2 cellular contexts compared by ENCODE assay signal in the genomic region with DNA sequence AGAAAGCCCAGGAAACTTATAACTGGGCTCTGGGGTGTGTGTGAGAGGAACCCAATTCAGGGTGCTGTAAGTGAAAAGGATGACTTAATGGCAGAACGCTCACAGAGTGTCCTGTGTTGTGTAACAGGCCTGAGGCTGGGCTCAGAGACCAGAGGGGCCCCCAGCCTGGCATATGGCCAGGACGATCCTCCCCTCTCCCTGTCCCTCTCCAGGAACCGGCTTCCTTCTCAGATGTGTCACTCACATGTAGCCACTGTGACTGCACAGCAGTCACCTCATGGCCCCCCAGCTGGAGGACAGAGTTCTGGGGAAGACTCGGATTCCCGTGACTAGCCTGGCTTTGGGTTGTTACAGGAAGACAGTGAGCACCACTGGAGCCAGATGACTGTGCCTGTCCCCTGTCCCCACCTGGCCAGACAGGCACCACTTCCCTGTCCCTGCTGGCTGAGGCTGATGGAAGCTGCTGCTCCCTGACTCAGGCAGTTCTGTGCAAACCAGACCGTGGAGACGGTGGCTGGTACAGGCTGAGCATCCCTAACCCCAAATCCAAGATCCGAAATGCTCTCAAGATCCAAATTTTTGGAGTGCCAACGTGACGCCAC.
TF ChIP-seq lines count a peak whose summit lies in the region.

No MANE protein-coding gene starts in this region.

TF ChIP-seq in HEK293, 187 proteins besides CTCF, POLR2A, EP300 and RAD21 (continued from another document and continues in another):
- TF ChIP-seq, protein P1, sequence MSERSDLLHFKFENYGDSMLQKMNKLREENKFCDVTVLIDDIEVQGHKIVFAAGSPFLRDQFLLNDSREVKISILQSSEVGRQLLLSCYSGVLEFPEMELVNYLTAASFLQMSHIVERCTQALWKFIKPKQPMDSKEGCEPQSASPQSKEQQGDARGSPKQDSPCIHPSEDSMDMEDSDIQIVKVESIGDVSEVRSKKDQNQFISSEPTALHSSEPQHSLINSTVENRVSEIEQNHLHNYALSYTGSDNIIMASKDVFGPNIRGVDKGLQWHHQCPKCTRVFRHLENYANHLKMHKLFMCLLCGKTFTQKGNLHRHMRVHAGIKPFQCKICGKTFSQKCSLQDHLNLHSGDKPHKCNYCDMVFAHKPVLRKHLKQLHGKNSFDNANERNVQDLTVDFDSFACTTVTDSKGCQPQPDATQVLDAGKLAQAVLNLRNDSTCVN (tag by site-specific recombination; optimal IDR thresholded peaks at IDR 0.05): no peak
- no peak for TF ChIP-seq ZBTB20 (tag by site-specific recombination; IDR thresholded peaks at IDR 0.05)
- no peak for TF ChIP-seq SCRT2 (tag by site-specific recombination; IDR thresholded peaks at IDR 0.05)
- no peak for TF ChIP-seq ZNF677 (tag by site-specific recombination; IDR thresholded peaks at IDR 0.05)
- TF ChIP-seq, protein P2, sequence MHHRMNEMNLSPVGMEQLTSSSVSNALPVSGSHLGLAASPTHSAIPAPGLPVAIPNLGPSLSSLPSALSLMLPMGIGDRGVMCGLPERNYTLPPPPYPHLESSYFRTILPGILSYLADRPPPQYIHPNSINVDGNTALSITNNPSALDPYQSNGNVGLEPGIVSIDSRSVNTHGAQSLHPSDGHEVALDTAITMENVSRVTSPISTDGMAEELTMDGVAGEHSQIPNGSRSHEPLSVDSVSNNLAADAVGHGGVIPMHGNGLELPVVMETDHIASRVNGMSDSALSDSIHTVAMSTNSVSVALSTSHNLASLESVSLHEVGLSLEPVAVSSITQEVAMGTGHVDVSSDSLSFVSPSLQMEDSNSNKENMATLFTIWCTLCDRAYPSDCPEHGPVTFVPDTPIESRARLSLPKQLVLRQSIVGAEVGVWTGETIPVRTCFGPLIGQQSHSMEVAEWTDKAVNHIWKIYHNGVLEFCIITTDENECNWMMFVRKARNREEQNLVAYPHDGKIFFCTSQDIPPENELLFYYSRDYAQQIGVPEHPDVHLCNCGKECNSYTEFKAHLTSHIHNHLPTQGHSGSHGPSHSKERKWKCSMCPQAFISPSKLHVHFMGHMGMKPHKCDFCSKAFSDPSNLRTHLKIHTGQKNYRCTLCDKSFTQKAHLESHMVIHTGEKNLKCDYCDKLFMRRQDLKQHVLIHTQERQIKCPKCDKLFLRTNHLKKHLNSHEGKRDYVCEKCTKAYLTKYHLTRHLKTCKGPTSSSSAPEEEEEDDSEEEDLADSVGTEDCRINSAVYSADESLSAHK (tag by site-specific recombination; IDR thresholded peaks at IDR 0.05): no peak
- no peak for TF ChIP-seq ZNF596 (tag by site-specific recombination; IDR thresholded peaks at IDR 0.05)
- TF ChIP-seq ZNF514 (tag by site-specific recombination; IDR thresholded peaks at IDR 0.05): no peak
- no peak for TF ChIP-seq ZNF423 (tag by site-specific recombination; IDR thresholded peaks at IDR 0.05)
- TF ChIP-seq ZNF114 (tag by site-specific recombination; IDR thresholded peaks at IDR 0.05): no peak
- TF ChIP-seq ZNF610 (tag by site-specific recombination; IDR thresholded peaks at IDR 0.05; ENCODE audit: borderline replicate concordance): no peak
- TF ChIP-seq ZNF140 (tag by site-specific recombination; IDR thresholded peaks at IDR 0.05): no peak
- TF ChIP-seq, protein P3, sequence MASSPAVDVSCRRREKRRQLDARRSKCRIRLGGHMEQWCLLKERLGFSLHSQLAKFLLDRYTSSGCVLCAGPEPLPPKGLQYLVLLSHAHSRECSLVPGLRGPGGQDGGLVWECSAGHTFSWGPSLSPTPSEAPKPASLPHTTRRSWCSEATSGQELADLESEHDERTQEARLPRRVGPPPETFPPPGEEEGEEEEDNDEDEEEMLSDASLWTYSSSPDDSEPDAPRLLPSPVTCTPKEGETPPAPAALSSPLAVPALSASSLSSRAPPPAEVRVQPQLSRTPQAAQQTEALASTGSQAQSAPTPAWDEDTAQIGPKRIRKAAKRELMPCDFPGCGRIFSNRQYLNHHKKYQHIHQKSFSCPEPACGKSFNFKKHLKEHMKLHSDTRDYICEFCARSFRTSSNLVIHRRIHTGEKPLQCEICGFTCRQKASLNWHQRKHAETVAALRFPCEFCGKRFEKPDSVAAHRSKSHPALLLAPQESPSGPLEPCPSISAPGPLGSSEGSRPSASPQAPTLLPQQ (tag by site-specific recombination; IDR thresholded peaks at IDR 0.05): peak; percentile 66; the same call in 1 of the 2 replicates
- TF ChIP-seq, protein P4, sequence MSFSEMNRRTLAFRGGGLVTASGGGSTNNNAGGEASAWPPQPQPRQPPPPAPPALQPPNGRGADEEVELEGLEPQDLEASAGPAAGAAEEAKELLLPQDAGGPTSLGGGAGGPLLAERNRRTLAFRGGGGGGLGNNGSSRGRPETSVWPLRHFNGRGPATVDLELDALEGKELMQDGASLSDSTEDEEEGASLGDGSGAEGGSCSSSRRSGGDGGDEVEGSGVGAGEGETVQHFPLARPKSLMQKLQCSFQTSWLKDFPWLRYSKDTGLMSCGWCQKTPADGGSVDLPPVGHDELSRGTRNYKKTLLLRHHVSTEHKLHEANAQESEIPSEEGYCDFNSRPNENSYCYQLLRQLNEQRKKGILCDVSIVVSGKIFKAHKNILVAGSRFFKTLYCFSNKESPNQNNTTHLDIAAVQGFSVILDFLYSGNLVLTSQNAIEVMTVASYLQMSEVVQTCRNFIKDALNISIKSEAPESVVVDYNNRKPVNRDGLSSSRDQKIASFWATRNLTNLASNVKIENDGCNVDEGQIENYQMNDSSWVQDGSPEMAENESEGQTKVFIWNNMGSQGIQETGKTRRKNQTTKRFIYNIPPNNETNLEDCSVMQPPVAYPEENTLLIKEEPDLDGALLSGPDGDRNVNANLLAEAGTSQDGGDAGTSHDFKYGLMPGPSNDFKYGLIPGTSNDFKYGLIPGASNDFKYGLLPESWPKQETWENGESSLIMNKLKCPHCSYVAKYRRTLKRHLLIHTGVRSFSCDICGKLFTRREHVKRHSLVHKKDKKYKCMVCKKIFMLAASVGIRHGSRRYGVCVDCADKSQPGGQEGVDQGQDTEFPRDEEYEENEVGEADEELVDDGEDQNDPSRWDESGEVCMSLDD (tag by site-specific recombination; IDR thresholded peaks at IDR 0.05): no peak
- no peak for TF ChIP-seq TRIM28 (IDR thresholded peaks at IDR 0.05; ENCODE audit: borderline replicate concordance, low read length)
- TF ChIP-seq ZSCAN16 (tag by site-specific recombination; IDR thresholded peaks at IDR 0.05): no peak
- no peak for TF ChIP-seq ZNF16 (tag by site-specific recombination; IDR thresholded peaks at IDR 0.05; ENCODE audit: low read depth)
- TF ChIP-seq ZNF274 (IDR thresholded peaks at IDR 0.05; ENCODE audit: low read length): no peak
- TF ChIP-seq ZNF274 (tag by site-specific recombination; IDR thresholded peaks at IDR 0.05; ENCODE audit: borderline replicate concordance): no peak
- TF ChIP-seq ZNF248 (tag by site-specific recombination; IDR thresholded peaks at IDR 0.05): no peak
- no peak for TF ChIP-seq ZNF585B (tag by site-specific recombination; IDR thresholded peaks at IDR 0.05)
- no peak for TF ChIP-seq ZNF10 (tag by site-specific recombination; IDR thresholded peaks at IDR 0.05)

TF ChIP-seq in K562, 482 proteins besides CTCF, POLR2A, EP300 and RAD21 (continued from another document):
- peak; percentile 59 for TF ChIP-seq NFIC (IDR thresholded peaks at IDR 0.05)
- no peak for TF ChIP-seq ZNF707 (CRISPR knock-in tag; conservative IDR thresholded peaks at IDR 0.05)
- TF ChIP-seq ETS2 (tag; IDR thresholded peaks at IDR 0.05; ENCODE audit: borderline replicate concordance, poor library complexity, severe bottlenecking): no peak
- TF ChIP-seq MEF2D (tag; conservative IDR thresholded peaks at IDR 0.05; ENCODE audit: low read depth): no peak
- no peak for TF ChIP-seq FOSL1 (tag; conservative IDR thresholded peaks at IDR 0.05)
